ENCODE assay signal across 16 cellular contexts in the genomic region with DNA sequence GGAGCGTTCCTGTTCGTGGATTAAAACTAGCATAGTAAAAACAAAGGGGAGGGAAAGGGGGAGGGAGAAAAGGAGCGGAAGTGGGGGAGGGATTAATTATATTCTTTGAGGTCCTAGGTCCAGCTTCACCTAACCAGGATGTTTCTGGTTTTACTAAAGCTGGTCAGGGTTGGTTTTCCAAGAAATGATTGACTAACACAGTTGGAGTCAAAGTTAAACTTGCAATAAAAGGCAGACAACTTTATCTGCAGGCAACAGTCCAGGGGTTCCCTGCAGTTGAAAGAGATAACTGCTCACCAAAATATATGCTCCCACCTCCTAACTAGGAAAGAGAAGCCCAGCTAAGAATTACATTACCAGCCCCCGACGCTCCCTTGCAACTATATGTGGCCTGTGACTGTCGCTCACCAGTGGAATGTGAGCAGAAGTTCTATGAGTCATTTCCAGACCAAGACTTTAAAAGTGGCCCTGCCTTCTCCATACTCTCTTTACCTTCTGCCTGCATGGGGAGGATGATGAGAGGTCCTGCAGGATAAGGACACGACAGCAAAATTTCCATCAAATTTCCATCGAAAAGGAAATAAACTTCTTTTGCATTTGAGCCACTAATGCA.
DNase-seq lines count a peak whose midpoint lies in the region; ATAC-seq and TF ChIP-seq lines count a peak whose summit lies in the region.
"Had no signal": no experiment of that assay in that cellular context is flagged by ENCODE, and none has a peak within 500 bp of the region (broad histone marks: within the 10 kb centered on the region; RNA-seq: fewer than 3 reads in every experiment).

No MANE protein-coding gene starts in this region.

- H2BK20ac ChIP-seq in IMR-90 (ENCODE audit: low read depth, low read length) = peak overlapping the region; percentile 75; the same call in 1 of the 2 replicates

- no TSS peak for BruUV-seq in IMR-90 (replicated peaks; lab: Mats Ljungman, UMichigan)

- TF ChIP-seq RAD21 in IMR-90 (IDR thresholded peaks at IDR 0.05; ENCODE audit: low read length) = no peak

- H3K4me1 Mint-ChIP-seq in chondrocyte (ENCODE audit: low read depth) = peaks cover 71% of the 10 kb centered on the region

- H3K27me3 ChIP-seq in IMR-90 (ENCODE audit: control insufficient read depth, insufficient read depth, low read length) = no peaks in the 10 kb centered on the region
- H3K27me3 ChIP-seq: dorsolateral prefrontal cortex, Peyer's patch had no signal

- peak overlapping the region; percentile 88; the same call in 1 of the 2 replicates for H4K5ac ChIP-seq in IMR-90 (ENCODE audit: low read depth, low read length)

- no peaks in the 10 kb centered on the region for H3K9me3 ChIP-seq in IMR-90 (ENCODE audit: control insufficient read depth, insufficient read depth, low read length)
- H3K9me3 ChIP-seq: Peyer's patch had no signal

- H2AK5ac ChIP-seq in IMR-90 (ENCODE audit: low read depth, low read length) = peak overlapping the region; percentile 69; the same call in 1 of the 2 replicates

- no peaks in the 10 kb centered on the region for H4K20me1 ChIP-seq in IMR-90 (ENCODE audit: insufficient read depth, low read length)

- H3K4me2 ChIP-seq in IMR-90 (ENCODE audit: low read depth, low read length) = no peak overlapping the region
- H3K4me2 ChIP-seq: KMS-11 had no signal

- H3K36me3 Mint-ChIP-seq in chondrocyte (ENCODE audit: low read depth) = no peaks in the 10 kb centered on the region
- H3K36me3 Mint-ChIP-seq: type B pancreatic cell had no signal

- peak overlapping the region; percentile 52 for H3K27ac Mint-ChIP-seq in chondrocyte (ENCODE audit: unreplicated experiment)
- H3K27ac Mint-ChIP-seq: activated T-helper 1 cell treated with anti-CD3 and anti-CD28 coated beads, Interleukin-12 subunit alpha, Interleukin-12 subunit beta, Interleukin-2, Interleukin-4 antibody, amounts not matched to agents 30 ng/mL and 10 ng/mL and 1 ng/mL, durations not matched to agents 14 hours and 24 hours and 36 hours; type B pancreatic cell had no signal

- H2AFZ ChIP-seq in IMR-90 (replicated peaks; ENCODE audit: low read length, poor library complexity) = no peak overlapping the region

- no peak overlapping the region for H3K56ac ChIP-seq in IMR-90 (ENCODE audit: extremely low read depth, insufficient read depth, low read length)

- no peak overlapping the region for H3K4me3 ChIP-seq in IMR-90 (ENCODE audit: insufficient read depth, low read depth, low read length)
- H3K4me3 ChIP-seq: dorsolateral prefrontal cortex, Peyer's patch had no signal

- H2BK15ac ChIP-seq in IMR-90 (ENCODE audit: low read depth, low read length) = peak overlapping the region; percentile 52; the same call in 1 of the 3 replicates

- dilution Hi-C loops in IMR-90 (cut with HindIII; ENCODE audit: low sequenced_read_pairs, unreplicated experiment) = no loop called here

- H3K79me1 ChIP-seq in IMR-90 (ENCODE audit: low read depth in 1 of 2, low read length in 2 of 2) = no peaks in the 10 kb centered on the region

- 100% methylated on average over 1 of the region's 8 CpGs; no CpG with 5 or more reads in 1 of the 2 experiments for WGBS in IMR-90 (ENCODE audit: extremely low coverage in 2 of 2, insufficient read length in 1 of 2), 2 experiments

- no peak overlapping the region for H3K14ac ChIP-seq in IMR-90 (replicated peaks; ENCODE audit: low read depth, low read length)

- intact Hi-C loops in IMR-90 (cut with micrococcal nuclease) = no loop called here
- intact Hi-C loops in cardiac septum (cut with DNase I) = no loop called here

- no peak overlapping the region for H2AK9ac ChIP-seq in IMR-90 (replicated peaks; ENCODE audit: low read depth, low read length, poor library complexity)

- POLR2A ChIA-PET in IMR-90 (lab: Charles Lee; ENCODE audit: unreplicated experiment) = interaction anchor here (0.7 kb wide), 1 partner anchor 10 kb away, joined by 4 read pairs; no protein-coding TSS in a partner anchor

- H3K27ac ChIP-seq in IMR-90 (ENCODE audit: insufficient read depth, low read length) = no peak overlapping the region
- H3K27ac ChIP-seq: dorsolateral prefrontal cortex, KMS-11, Peyer's patch had no signal

- no peaks in the 10 kb centered on the region for H3K27me3 Mint-ChIP-seq in chondrocyte (ENCODE audit: low read depth)

- peaks cover 11% of the 10 kb centered on the region for H3K9me1 ChIP-seq in IMR-90 (ENCODE audit: insufficient read depth, low read length)

- no peak for ATAC-seq in IMR-90 (ENCODE audit: low read depth)

- in situ Hi-C loops in IMR-90 (cut with MboI; ENCODE audit: low sequenced_read_pairs) = no loop called here

- CTCF ChIA-PET in IMR-90 (lab: Yijun Ruan, JAX) = no interaction called here

- TF ChIP-seq CTCF in IMR-90 (conservative IDR thresholded peaks at IDR 0.05; ENCODE audit: low read depth, low read length) = no peak
- no peak for TF ChIP-seq CTCF in chondrocyte (IDR thresholded peaks at IDR 0.05)

- peaks cover 28% of the 10 kb centered on the region for H3K4me1 ChIP-seq in IMR-90 (ENCODE audit: control insufficient read depth, insufficient read depth, low read length)
- H3K4me1 ChIP-seq: Peyer's patch had no signal

- H3K36me3 ChIP-seq in IMR-90 (ENCODE audit: control insufficient read depth, insufficient read depth, low read length) = no peaks in the 10 kb centered on the region
- H3K36me3 ChIP-seq: Peyer's patch had no signal

- H3K4me3 Mint-ChIP-seq in chondrocyte (ENCODE audit: unreplicated experiment) = no peak overlapping the region
- H3K4me3 Mint-ChIP-seq: activated T-helper 1 cell treated with anti-CD3 and anti-CD28 coated beads, Interleukin-12 subunit alpha, Interleukin-12 subunit beta, Interleukin-2, Interleukin-4 antibody, amounts not matched to agents 30 ng/mL and 10 ng/mL and 1 ng/mL, durations not matched to agents 14 hours and 24 hours and 36 hours; type B pancreatic cell had no signal

- peak overlapping the region in 1 of 2 experiments; percentile 3; a peak in 2 of 4 replicates for H4K8ac ChIP-seq in IMR-90 (ENCODE audit: low read depth in 2 of 2, low read length in 2 of 2)

- DNase-seq in EH (ENCODE audit: low read depth) = peak; percentile 40
- DNase-seq in IMR-90 = peak; percentile 16
- DNase-seq in chondrocyte (ENCODE audit: low spot score) = no peak
- DNase-seq in myocyte (ENCODE audit: low read depth) = peak; percentile 69
- no peak for DNase-seq in pons (ENCODE audit: low spot score)
- DNase-seq in stimulated activated CD4-positive, alpha-beta T cell treated with anti-CD3 and anti-CD28 coated beads, Interleukin-1b, Interleukin-23, amount 100 ng/mL, for 48 hours = no peak
- DNase-seq in cardiac septum (ENCODE audit: low spot score) = no peak
- DNase-seq in SK-N-DZ (ENCODE audit: low spot score) = no peak
- DNase-seq: DMS79 treated with DMSO at 0.1 percent for 48 hours, dorsolateral prefrontal cortex, NCI-H1694 treated with DMSO at 0.1 percent for 48 hours, NCI-H524 treated with DMSO at 0.1 percent for 48 hours, Peyer's patch had no signal

- H3K9me3 Mint-ChIP-seq in chondrocyte (ENCODE audit: low read depth) = no peaks in the 10 kb centered on the region
- H3K9me3 Mint-ChIP-seq: activated T-helper 1 cell treated with anti-CD3 and anti-CD28 coated beads, Interleukin-12 subunit alpha, Interleukin-12 subunit beta, Interleukin-2, Interleukin-4 antibody, amounts not matched to agents 30 ng/mL and 10 ng/mL and 1 ng/mL, durations not matched to agents 14 hours and 24 hours and 36 hours; type B pancreatic cell had no signal

- TF ChIP-seq POLR2A in IMR-90 (IDR thresholded peaks at IDR 0.05; ENCODE audit: low read depth, low read length) = no peak

- H3K23ac ChIP-seq in IMR-90 (ENCODE audit: low read depth, low read length) = no peak overlapping the region

- 0 out of 2 replicates have a peak overlapping the region, but pooled peaks have one; percentile 66 for H2BK120ac ChIP-seq in IMR-90 (ENCODE audit: low read depth, low read length)

- no peak overlapping the region for H2BK5ac ChIP-seq in IMR-90 (ENCODE audit: low read depth, low read length, poor library complexity, severe bottlenecking)

- peak overlapping the region; percentile 68 for H4K91ac ChIP-seq in IMR-90 (ENCODE audit: insufficient read depth, low read depth, low read length)

- H3K18ac ChIP-seq in IMR-90 (ENCODE audit: low read depth, low read length) = peak overlapping the region; percentile 90

- no peak overlapping the region for H3K9ac ChIP-seq in IMR-90 (ENCODE audit: low read depth, low read length)
- H3K9ac ChIP-seq: KMS-11 had no signal

- peak overlapping the region; percentile 68; the same call in 1 of the 2 replicates for H3K4ac ChIP-seq in IMR-90 (ENCODE audit: low read depth, low read length)

TF ChIP-seq in IMR-90, 13 proteins besides CTCF, POLR2A, EP300 and RAD21:
- no peak for TF ChIP-seq RFX5 (IDR thresholded peaks at IDR 0.05; ENCODE audit: low read depth, low read length)
- TF ChIP-seq BHLHE40 (IDR thresholded peaks at IDR 0.05; ENCODE audit: low read depth, low read length) = no peak
- no peak for TF ChIP-seq CEBPB (IDR thresholded peaks at IDR 0.05; ENCODE audit: low read depth, low read length)
- TF ChIP-seq RCOR1 (IDR thresholded peaks at IDR 0.05; ENCODE audit: insufficient replicate concordance, low read length) = no peak
- TF ChIP-seq, protein P1, sequence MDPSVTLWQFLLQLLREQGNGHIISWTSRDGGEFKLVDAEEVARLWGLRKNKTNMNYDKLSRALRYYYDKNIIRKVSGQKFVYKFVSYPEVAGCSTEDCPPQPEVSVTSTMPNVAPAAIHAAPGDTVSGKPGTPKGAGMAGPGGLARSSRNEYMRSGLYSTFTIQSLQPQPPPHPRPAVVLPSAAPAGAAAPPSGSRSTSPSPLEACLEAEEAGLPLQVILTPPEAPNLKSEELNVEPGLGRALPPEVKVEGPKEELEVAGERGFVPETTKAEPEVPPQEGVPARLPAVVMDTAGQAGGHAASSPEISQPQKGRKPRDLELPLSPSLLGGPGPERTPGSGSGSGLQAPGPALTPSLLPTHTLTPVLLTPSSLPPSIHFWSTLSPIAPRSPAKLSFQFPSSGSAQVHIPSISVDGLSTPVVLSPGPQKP (IDR thresholded peaks at IDR 0.05; ENCODE audit: borderline replicate concordance, low read depth, low read length) = no peak
- TF ChIP-seq SMC3 (IDR thresholded peaks at IDR 0.05; ENCODE audit: low read depth, low read length) = no peak
- TF ChIP-seq, protein P2, sequence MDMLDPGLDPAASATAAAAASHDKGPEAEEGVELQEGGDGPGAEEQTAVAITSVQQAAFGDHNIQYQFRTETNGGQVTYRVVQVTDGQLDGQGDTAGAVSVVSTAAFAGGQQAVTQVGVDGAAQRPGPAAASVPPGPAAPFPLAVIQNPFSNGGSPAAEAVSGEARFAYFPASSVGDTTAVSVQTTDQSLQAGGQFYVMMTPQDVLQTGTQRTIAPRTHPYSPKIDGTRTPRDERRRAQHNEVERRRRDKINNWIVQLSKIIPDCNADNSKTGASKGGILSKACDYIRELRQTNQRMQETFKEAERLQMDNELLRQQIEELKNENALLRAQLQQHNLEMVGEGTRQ (IDR thresholded peaks at IDR 0.05; ENCODE audit: low read depth, low read length) = no peak
- TF ChIP-seq MAZ (IDR thresholded peaks at IDR 0.05; ENCODE audit: borderline replicate concordance, low read depth, low read length) = no peak
- no peak for TF ChIP-seq CHD1 (IDR thresholded peaks at IDR 0.05; ENCODE audit: low read depth, low read length)
- TF ChIP-seq MAFK (IDR thresholded peaks at IDR 0.05; ENCODE audit: low read depth, low read length) = no peak

Comparison
In these comparisons a context has a peak if more than half of its experiments do, and no peak if none do; other contexts are left out.
1. DNase-seq: peak in EH (single experiment), IMR-90 (single experiment) and myocyte (single experiment); none in chondrocyte (single experiment), pons (single experiment), stimulated activated CD4-positive, alpha-beta T cell treated with anti-CD3 and anti-CD28 coated beads, Interleukin-1b, Interleukin-23, amount 100 ng/mL, for 48 hours (single experiment), cardiac septum (single experiment) and SK-N-DZ (single experiment).